Comparison of ENCODE assay signal across 8 cellular contexts in the genomic region with DNA sequence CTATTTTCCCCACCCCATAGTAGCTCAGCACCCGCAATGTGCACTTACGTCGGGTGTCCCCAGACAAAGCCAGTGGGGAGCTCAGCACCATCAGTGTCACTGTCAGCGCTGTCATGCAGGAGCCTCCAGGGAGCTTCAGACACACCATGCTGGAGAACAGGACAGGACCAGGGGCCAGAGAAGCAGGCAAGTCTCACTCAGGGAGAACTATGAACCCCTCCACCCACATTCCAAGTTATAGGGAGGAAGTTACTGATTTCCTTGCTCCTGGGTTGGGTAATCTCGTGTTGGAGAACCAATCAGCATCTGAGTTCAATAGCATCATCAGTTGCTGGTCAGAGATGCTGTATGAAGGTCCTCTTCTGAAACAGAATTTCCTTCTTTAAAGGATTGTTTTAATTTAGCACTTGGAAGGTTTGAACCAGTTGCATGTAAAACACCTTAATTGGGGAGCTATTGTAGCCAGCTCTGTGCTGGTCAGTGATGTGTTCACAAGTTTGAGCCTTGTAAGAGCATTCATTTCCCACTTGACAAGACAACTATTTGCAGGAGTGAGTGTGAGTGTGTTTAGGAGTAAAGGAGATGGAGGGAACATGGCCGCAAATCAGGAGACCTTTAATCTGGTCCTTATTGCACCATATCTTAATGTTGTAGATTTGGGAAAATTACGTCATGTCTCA. TPM values are rescaled to one million over a fixed set of nuclear protein-coding genes. Genes with fewer than 3 reads are reported as not detected.
DNase-seq lines count a peak whose midpoint lies in the region; ATAC-seq and TF ChIP-seq lines count a peak whose summit lies in the region.
"Not testable (repeated sequence)": the region's sequence is repeated elsewhere in the genome, so short reads cannot be mapped to it uniquely, and the experiment has no call there.

Gene HLA-DRB1, minus strand, starts transcription at position 254 of the 680 bp plus-strand sequence. Its CDS starts 106 bp downstream, at position 148.

- not testable (repeated sequence) for H3K4me1 Mint-ChIP-seq in mesothelial cell of epicardium

- H3K9me3 Mint-ChIP-seq in mesothelial cell of epicardium = not testable (repeated sequence)

- not testable (repeated sequence) for H3K27me3 ChIP-seq in testis

- TF ChIP-seq POLR2A in testis (IDR thresholded peaks at IDR 0.05) = not testable (repeated sequence)

- not testable (repeated sequence) for H3K4me1 ChIP-seq in testis

- H3K9me3 ChIP-seq in testis = not testable (repeated sequence)

- ATAC-seq in GM19468 (IDR thresholded peaks at IDR 0.05; ENCODE audit: extremely low read depth, unreplicated experiment) = peak; percentile 96
- ATAC-seq in HG03103 (IDR thresholded peaks at IDR 0.05; ENCODE audit: low read depth, unreplicated experiment) = peak; percentile 75

- not testable (repeated sequence) for H3K27ac ChIP-seq in testis

- peak; percentile 24 for DNase-seq in GM03348 (ENCODE audit: low spot score)
- peak; percentile 25 for DNase-seq in RPMI7951 (ENCODE audit: low read depth)
- DNase-seq in activated naive CD4-positive, alpha-beta T cell treated with Interleukin-2 at 50 U/mL for 16 hours = peak; percentile 6
- DNase-seq in fibroblast of villous mesenchyme (ENCODE audit: low read depth) = peak; percentile 25
- DNase-seq in mesothelial cell of epicardium (ENCODE audit: low spot score in 2 of 2, unreplicated experiment in 2 of 2); testis: not testable (repeated sequence)

- not testable (repeated sequence) for H3K36me3 Mint-ChIP-seq in mesothelial cell of epicardium

- H3K4me3 Mint-ChIP-seq in mesothelial cell of epicardium = not testable (repeated sequence)

- intact Hi-C loops in testis (cut with DNase I; ENCODE audit: low total_unique reads) = not testable (repeated sequence)

- H3K27ac Mint-ChIP-seq in mesothelial cell of epicardium = peak within 1 kb of the TSS; percentile 0

- H3K4me3 ChIP-seq in fibroblast of villous mesenchyme (ENCODE audit: low read depth, low read length); testis: not testable (repeated sequence)

- not testable (repeated sequence) for H3K36me3 ChIP-seq in testis (ENCODE audit: low read depth, missing control alignments)

- peaks cover 22% of the 10 kb centered on the region for H3K27me3 Mint-ChIP-seq in mesothelial cell of epicardium (ENCODE audit: low read depth)

- not testable (repeated sequence) for TF ChIP-seq CTCF in fibroblast of villous mesenchyme (IDR thresholded peaks at IDR 0.05; ENCODE audit: insufficient read depth, low read depth, low read length); mesothelial cell of epicardium (IDR thresholded peaks at IDR 0.05; ENCODE audit: unreplicated experiment); testis (IDR thresholded peaks at IDR 0.05)

- 25 to 26% methylated on average over 7 of the region's 7 CpGs for WGBS in testis, 2 donors

RNA-seq across cellular contexts. Expression of gene HLA-DRB1, which starts in this region (rescaled TPM):
- 4.7 and 5.5 TPM in 2 replicates for total RNA-seq in RPMI7951 (2014; rRNA removed; shearing (Covaris generic))
- total RNA-seq in fibroblast of villous mesenchyme = not detected in 2 replicates
- 4.5 to 5.4 TPM (median 5.3 TPM) in 3 replicates for total RNA-seq in mesothelial cell of epicardium
- total RNA-seq in testis = 10 to 100 TPM in 1 of 2 donors, 1 to 10 TPM in 1; 9.5 to 12.0 TPM
- polyA plus RNA-seq in testis (ENCODE audit: insufficient read depth, low read depth, low replicate concordance) = 135 TPM

Comparison
In these comparisons a context has a peak if more than half of its experiments do, and no peak if none do; other contexts are left out.
1. Peak in DNase-seq in fibroblast of villous mesenchyme; RNA of the gene not detected or under 1 TPM.